ENCODE assay signal across 20 cellular contexts in the genomic region with DNA sequence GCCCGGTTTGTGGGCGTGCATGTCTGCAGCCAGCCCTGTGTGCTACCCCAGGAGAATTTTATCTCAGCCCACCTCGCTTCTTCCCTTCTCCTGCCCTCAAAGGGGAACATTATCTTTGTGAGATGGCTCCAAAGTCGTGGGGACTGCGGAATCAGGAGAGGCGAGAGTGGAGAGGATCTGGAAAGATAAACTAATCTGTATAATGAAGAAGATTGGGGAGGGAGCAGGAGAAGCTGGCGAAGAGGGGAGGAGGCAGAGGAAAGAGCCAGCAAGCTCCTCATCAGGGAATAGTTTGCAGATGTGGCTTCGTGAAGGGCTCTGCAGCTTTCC.
DNase-seq lines count a peak whose midpoint lies in the region; ATAC-seq and TF ChIP-seq lines count a peak whose summit lies in the region.
"Had no signal": no experiment of that assay in that cellular context is flagged by ENCODE, and none has a peak within 500 bp of the region (broad histone marks: within the 10 kb centered on the region; RNA-seq: fewer than 3 reads in every experiment).

No MANE protein-coding gene starts in this region.

- no peaks in the 10 kb centered on the region for H3K27me3 Mint-ChIP-seq in activated T-helper 2 cell treated with anti-CD3 and anti-CD28 coated beads, Interferon-gamma antibody, Interleukin-2, Interleukin-4, amounts not matched to agents 10 μg/mL and 5 μg/mL and 100 μg/mL, durations not matched to agents 14 hours and 24 hours and 36 hours (ENCODE audit: low read depth)
- no peaks in the 10 kb centered on the region for H3K27me3 Mint-ChIP-seq in activated CD4-positive, alpha-beta T cell treated with anti-CD3 and anti-CD28 coated beads, Interleukin-2, amount 10 ng/mL, durations not matched to agents 24 days and 14 days

- no peaks in the 10 kb centered on the region for H3K27me3 ChIP-seq in foreskin keratinocyte

- TF ChIP-seq CTCF in lower leg skin (IDR thresholded peaks at IDR 0.05) (no peak), foreskin keratinocyte (conservative IDR thresholded peaks at IDR 0.05) (no peak)

- no peaks in the 10 kb centered on the region for H3K4me1 Mint-ChIP-seq in activated T-helper 2 cell treated with anti-CD3 and anti-CD28 coated beads, Interferon-gamma antibody, Interleukin-2, Interleukin-4, amounts not matched to agents 10 μg/mL and 5 μg/mL and 100 μg/mL, durations not matched to agents 14 hours and 24 hours and 36 hours (ENCODE audit: low read depth)
- H3K4me1 Mint-ChIP-seq in activated CD4-positive, alpha-beta T cell treated with anti-CD3 and anti-CD28 coated beads, Interleukin-2, amount 10 ng/mL, durations not matched to agents 24 days and 14 days, result no peaks in the 10 kb centered on the region
- H3K4me1 Mint-ChIP-seq: B cell; CD4-positive, alpha-beta memory T cell had no signal

- no peak overlapping the region for H3K4me3 ChIP-seq in lower leg skin (ENCODE audit: low read depth, poor library complexity, severe bottlenecking)
- H3K4me3 ChIP-seq: GM12878, GM23248, PC-9 had no signal

- H3K4me1 ChIP-seq in foreskin keratinocyte, result peaks cover 2% of the 10 kb centered on the region

- no peak overlapping the region for H3K27ac Mint-ChIP-seq in activated T-helper 2 cell treated with anti-CD3 and anti-CD28 coated beads, Interferon-gamma antibody, Interleukin-2, Interleukin-4, amounts not matched to agents 10 μg/mL and 5 μg/mL and 100 μg/mL, durations not matched to agents 14 hours and 24 hours and 36 hours
- no peak overlapping the region for H3K27ac Mint-ChIP-seq in activated CD4-positive, alpha-beta T cell treated with anti-CD3 and anti-CD28 coated beads, Interleukin-2, amount 10 ng/mL, durations not matched to agents 24 days and 14 days
- H3K27ac Mint-ChIP-seq: B cell; CD4-positive, alpha-beta memory T cell had no signal

- 56 to 59% methylated on average over 8 of the region's 8 CpGs for WGBS in lower leg skin, 2 donors

- ATAC-seq in GM19397 (IDR thresholded peaks at IDR 0.05; ENCODE audit: unreplicated experiment), result no peak
- ATAC-seq in foreskin keratinocyte, result no peak

- DNase-seq in GM03348 (ENCODE audit: low spot score), result peak; percentile 17
- peak; percentile 2 for DNase-seq in activated T-helper 2 cell treated with anti-CD3 and anti-CD28 coated beads, Interferon-gamma antibody, Interleukin-2, Interleukin-4, amounts not matched to agents 10 μg/mL and 5 μg/mL and 100 μg/mL, durations not matched to agents 14 hours and 24 hours and 36 hours (ENCODE audit: low spot score)
- peak; percentile 7 to 61 for DNase-seq in lower leg skin (ENCODE audit: low spot score in 2 of 2)
- peak; percentile 15 for DNase-seq in ureter (ENCODE audit: low spot score)
- DNase-seq in activated CD4-positive, alpha-beta T cell treated with anti-CD3 and anti-CD28 coated beads, Interleukin-2, amount 10 ng/mL, durations not matched to agents 24 days and 14 days, result no peak
- no peak for DNase-seq in foreskin keratinocyte
- DNase-seq: Calu3; CD4-positive, alpha-beta memory T cell; KBM-7; MV-4-11; NCI-H1417; NCI-H2029 treated with DMSO at 0.1 percent for 48 hours; NCI-H2171 treated with DMSO at 0.1 percent for 48 hours; NCI-H510A; NCI-H774; PC-9 had no signal

- no peak overlapping the region for H3K4me3 Mint-ChIP-seq in activated T-helper 2 cell treated with anti-CD3 and anti-CD28 coated beads, Interferon-gamma antibody, Interleukin-2, Interleukin-4, amounts not matched to agents 10 μg/mL and 5 μg/mL and 100 μg/mL, durations not matched to agents 14 hours and 24 hours and 36 hours (ENCODE audit: low read depth)
- H3K4me3 Mint-ChIP-seq in activated CD4-positive, alpha-beta T cell treated with anti-CD3 and anti-CD28 coated beads, Interleukin-2, amount 10 ng/mL, durations not matched to agents 24 days and 14 days, result no peak overlapping the region
- H3K4me3 Mint-ChIP-seq: B cell; CD4-positive, alpha-beta memory T cell had no signal

- no peaks in the 10 kb centered on the region for H3K9me3 Mint-ChIP-seq in activated T-helper 2 cell treated with anti-CD3 and anti-CD28 coated beads, Interferon-gamma antibody, Interleukin-2, Interleukin-4, amounts not matched to agents 10 μg/mL and 5 μg/mL and 100 μg/mL, durations not matched to agents 14 hours and 24 hours and 36 hours
- no peaks in the 10 kb centered on the region for H3K9me3 Mint-ChIP-seq in activated CD4-positive, alpha-beta T cell treated with anti-CD3 and anti-CD28 coated beads, Interleukin-2, amount 10 ng/mL, durations not matched to agents 24 days and 14 days
- H3K9me3 Mint-ChIP-seq: CD4-positive, alpha-beta memory T cell had no signal

- no peak for TF ChIP-seq POLR2A in lower leg skin (IDR thresholded peaks at IDR 0.05)

- H3K27ac ChIP-seq in foreskin keratinocyte, result no peak overlapping the region
- H3K27ac ChIP-seq: GM23248, PC-9 had no signal

- no peaks in the 10 kb centered on the region for H3K36me3 Mint-ChIP-seq in activated T-helper 2 cell treated with anti-CD3 and anti-CD28 coated beads, Interferon-gamma antibody, Interleukin-2, Interleukin-4, amounts not matched to agents 10 μg/mL and 5 μg/mL and 100 μg/mL, durations not matched to agents 14 hours and 24 hours and 36 hours (ENCODE audit: low read depth)
- no peaks in the 10 kb centered on the region for H3K36me3 Mint-ChIP-seq in activated CD4-positive, alpha-beta T cell treated with anti-CD3 and anti-CD28 coated beads, Interleukin-2, amount 10 ng/mL, durations not matched to agents 24 days and 14 days (ENCODE audit: low read depth)
- H3K36me3 Mint-ChIP-seq: CD4-positive, alpha-beta memory T cell had no signal

- intact Hi-C loops in activated T-helper 2 cell treated with anti-CD3 and anti-CD28 coated beads, Interferon-gamma antibody, Interleukin-2, Interleukin-4, amounts not matched to agents 10 μg/mL and 5 μg/mL and 100 μg/mL, durations not matched to agents 14 hours and 24 hours and 36 hours (cut with micrococcal nuclease), result no loop called here
- intact Hi-C loops in lower leg skin (cut with DNase I; ENCODE audit: low total_unique reads), result no loop called here
- intact Hi-C loops in activated CD4-positive, alpha-beta T cell treated with anti-CD3 and anti-CD28 coated beads, Interleukin-2, amount 10 ng/mL, durations not matched to agents 24 days and 14 days (cut with micrococcal nuclease), result no loop called here

Comparison
In these comparisons a context has a peak if more than half of its experiments do, and no peak if none do; other contexts are left out.
1. DNase-seq: peak in GM03348 (single experiment), activated T-helper 2 cell treated with anti-CD3 and anti-CD28 coated beads, Interferon-gamma antibody, Interleukin-2, Interleukin-4, amounts not matched to agents 10 μg/mL and 5 μg/mL and 100 μg/mL, durations not matched to agents 14 hours and 24 hours and 36 hours (single experiment), lower leg skin (2 of 2) and ureter (single experiment); none in activated CD4-positive, alpha-beta T cell treated with anti-CD3 and anti-CD28 coated beads, Interleukin-2, amount 10 ng/mL, durations not matched to agents 24 days and 14 days (single experiment) and foreskin keratinocyte (0 of 2).